In genomic region chr19:53103141-53103902, GRCh38 we compare ENCODE assay signal across 8 cellular contexts. TPM values are rescaled to one million over a fixed set of nuclear protein-coding genes. Genes with fewer than 3 reads are reported as not detected.
A peak's percentile ranks its signal among the peaks of the same experiment; 100 is the strongest.
DNase-seq lines count a peak whose midpoint lies in the region; ATAC-seq, FAIRE-seq and TF ChIP-seq lines count a peak whose summit lies in the region.

Gene ZNF160, minus strand, starts transcription at chr19:53103422. Its CDS starts 17,146 bp downstream, at chr19:53086276.

- peak; percentile 71 for DNase-seq in D721Med (ENCODE audit: insufficient read length, low spot score)
- peak; percentile 95 for DNase-seq in HuH-7.5 (ENCODE audit: low spot score)
- DNase-seq in OCI-M1 (lab: John Stamatoyannopoulos, UW): peak; percentile 99
- DNase-seq in activated T-cell treated with anti-CD3 and anti-CD28 coated beads for 48 hours (ENCODE audit: low read depth): peak; percentile 98
- peak; percentile 49 for DNase-seq in epithelial cell of prostate (ENCODE audit: low read depth, low spot score)
- peak; percentile 99 for DNase-seq in mucosa of descending colon
- DNase-seq in stimulated activated CD8-positive, alpha-beta memory T cell treated with anti-CD3 and anti-CD28 coated beads, Interleukin-4, amount 100 ng/mL, for 24 hours (ENCODE audit: low read depth): peak; percentile 100

- peak within 1 kb of the TSS; percentile 63 for H3K4me3 ChIP-seq in mucosa of descending colon

- FAIRE-seq in D721Med (lab: Jason Lieb, UNC): no peak

- intact Hi-C loops in mucosa of descending colon (cut with DNase I, micrococcal nuclease): no loop called here

- H3K27ac ChIP-seq in epithelial cell of prostate: peak within 1 kb of the TSS; percentile 78

- peaks cover 8% of the 10 kb centered on the region for H3K4me1 ChIP-seq in mucosa of descending colon (ENCODE audit: low read depth)

- peak; percentile 94 for ATAC-seq in GM21515 (IDR thresholded peaks at IDR 0.05; ENCODE audit: unreplicated experiment)
- peak; percentile 99 for ATAC-seq in mucosa of descending colon

- TF ChIP-seq CTCF in D721Med (IDR thresholded peaks at IDR 0.05; ENCODE audit: insufficient read depth, missing control alignments): no peak
- TF ChIP-seq CTCF in mucosa of descending colon (IDR thresholded peaks at IDR 0.05): no peak

- peaks cover 10% of the 10 kb centered on the region for H3K9me3 ChIP-seq in mucosa of descending colon

- H3K36me3 ChIP-seq in mucosa of descending colon (ENCODE audit: low read depth): peaks cover 2% of the 10 kb centered on the region

RNA-seq across cellular contexts. Expression of gene ZNF160, which starts in this region (rescaled TPM):
- total RNA-seq in mucosa of descending colon: 10 to 100 TPM; 19.9 to 28.6 (median 28.0) TPM

Comparison
In these comparisons a context has a peak if more than half of its experiments do, and no peak if none do; other contexts are left out.
1. Peak in every context shown above with its lines: DNase-seq, ATAC-seq, H3K4me3 ChIP-seq and H3K27ac ChIP-seq.
2. DNase-seq: peak in every context shown above with its lines; median percentile 100 in stimulated activated CD8-positive, alpha-beta memory T cell treated with anti-CD3 and anti-CD28 coated beads, Interleukin-4, amount 100 ng/mL, for 24 hours; 99 in OCI-M1; 99 in mucosa of descending colon; 98 in activated T-cell treated with anti-CD3 and anti-CD28 coated beads for 48 hours; 95 in HuH-7.5; 71 in D721Med; 49 in epithelial cell of prostate.